19 cellular contexts compared by ENCODE assay signal in the genomic region with DNA sequence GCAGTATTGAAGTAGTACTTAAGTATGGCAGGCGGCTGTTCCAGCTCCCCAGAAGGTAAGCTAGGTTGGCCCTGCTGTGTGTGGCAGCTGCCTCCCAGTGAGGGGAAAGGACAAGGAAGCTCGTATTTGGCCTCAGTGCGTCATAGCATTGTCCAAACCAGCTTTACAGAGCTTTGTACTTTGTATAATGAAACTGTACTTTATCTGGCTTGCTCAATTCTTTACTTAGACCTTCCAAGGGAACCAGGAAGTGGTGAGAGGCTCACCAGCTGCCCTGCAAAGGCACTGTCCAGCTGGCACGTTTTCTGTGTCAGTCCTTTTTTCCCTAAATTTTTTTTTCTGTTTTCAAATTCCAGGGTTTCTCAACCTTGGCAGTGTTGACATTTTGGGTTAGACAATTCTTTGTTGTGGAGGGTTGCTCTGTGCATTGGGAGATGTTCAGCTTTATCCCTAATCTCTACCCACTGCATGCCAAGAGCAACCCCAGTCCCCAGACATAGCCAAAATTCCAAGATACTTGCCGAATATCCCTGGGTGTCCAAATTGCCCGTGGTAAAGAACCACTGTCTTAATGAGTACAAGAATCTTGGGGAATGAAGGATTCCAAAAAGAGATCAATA.
DNase-seq lines count a peak whose midpoint lies in the region; ATAC-seq and TF ChIP-seq lines count a peak whose summit lies in the region.
"Had no signal": no experiment of that assay in that cellular context is flagged by ENCODE, and none has a peak within 500 bp of the region (broad histone marks: within the 10 kb centered on the region; RNA-seq: fewer than 3 reads in every experiment).

No MANE protein-coding gene starts in this region.

- no peaks in the 10 kb centered on the region for H3K27me3 ChIP-seq in left lung
- H3K27me3 ChIP-seq in testis = no peaks in the 10 kb centered on the region

- TF ChIP-seq POLR2A in testis (IDR thresholded peaks at IDR 0.05) = no peak

- H3K27ac ChIP-seq in epithelial cell of prostate = no peak overlapping the region
- H3K27ac ChIP-seq in left lung = peak overlapping the region; percentile 6 to 42
- H3K27ac ChIP-seq in testis = no peak overlapping the region

- ATAC-seq in left lung (peak; percentile 80), GM19463 (IDR thresholded peaks at IDR 0.05; ENCODE audit: unreplicated experiment) (no peak), GM21717 (IDR thresholded peaks at IDR 0.05; ENCODE audit: unreplicated experiment) (no peak), GM21360 (IDR thresholded peaks at IDR 0.05; ENCODE audit: unreplicated experiment) (no peak)
- ATAC-seq: activated CD4-positive, alpha-beta T cell treated with anti-CD3 and anti-CD28 coated beads for 36 hours; Panc1 had no signal

- H3K36me3 ChIP-seq in left lung (no peaks in the 10 kb centered on the region), testis (ENCODE audit: low read depth, missing control alignments) (no peaks in the 10 kb centered on the region)

- H3K9me3 ChIP-seq in left lung (peaks cover 0 to 3% of the 10 kb centered on the region in 2 donors), testis (no peaks in the 10 kb centered on the region)
- H3K9me3 ChIP-seq: SK-N-SH had no signal

- intact Hi-C loops in left lung (cut with DNase I) (no loop called here), testis (cut with DNase I; ENCODE audit: low total_unique reads) (no loop called here)

- TF ChIP-seq CTCF in LNCaP clone FGC (IDR thresholded peaks at IDR 0.05; ENCODE audit: control insufficient read depth, extremely low read depth, insufficient read depth) (no peak), left lung (IDR thresholded peaks at IDR 0.05) (no peak), testis (IDR thresholded peaks at IDR 0.05) (no peak)

- DNase-seq in LNCaP clone FGC (ENCODE audit: low read depth) = peak; percentile 1
- DNase-seq in epithelial cell of prostate (ENCODE audit: low read depth, low spot score) = peak; percentile 1
- DNase-seq in left lung = peak in 1 of 2 donors; percentile 33
- peak; percentile 29 for DNase-seq in testis
- DNase-seq in NCI-H526 treated with DMSO at 0.1 percent for 48 hours (lab: John Stamatoyannopoulos, UW) = no peak
- DNase-seq: activated CD4-positive, alpha-beta T cell treated with anti-CD3 and anti-CD28 coated beads for 36 hours; activated effector memory CD4-positive, alpha-beta T cell treated with Interleukin-2 at 50 U/mL for 16 hours; amniotic stem cell; effector CD4-positive, alpha-beta T cell; hippocampal formation; NCI-H1105 treated with DMSO at 0.1 percent for 48 hours; SK-N-SH; stimulated activated CD4-positive, alpha-beta T cell treated with anti-CD3 and anti-CD28 coated beads, Interleukin-4, amount 100 ng/mL, for 24 hours; substantia nigra; T1000 had no signal

- 55 to 67% methylated on average over 6 of the region's 6 CpGs for WGBS in testis, 2 donors

- H3K4me3 ChIP-seq in LNCaP clone FGC (ENCODE audit: low read depth, low read length) (no peak overlapping the region), left lung (no peak overlapping the region), testis (no peak overlapping the region)

- H3K4me1 ChIP-seq in left lung (peaks cover 0 to 3% of the 10 kb centered on the region in 2 donors), testis (no peaks in the 10 kb centered on the region)

Comparison
In these comparisons a context has a peak if more than half of its experiments do, and no peak if none do; other contexts are left out.
1. H3K27ac ChIP-seq: peak in left lung (2 of 2); none in epithelial cell of prostate (single experiment) and testis (0 of 2).